ENCODE assay signal across 1 cellular context in the genomic region with DNA sequence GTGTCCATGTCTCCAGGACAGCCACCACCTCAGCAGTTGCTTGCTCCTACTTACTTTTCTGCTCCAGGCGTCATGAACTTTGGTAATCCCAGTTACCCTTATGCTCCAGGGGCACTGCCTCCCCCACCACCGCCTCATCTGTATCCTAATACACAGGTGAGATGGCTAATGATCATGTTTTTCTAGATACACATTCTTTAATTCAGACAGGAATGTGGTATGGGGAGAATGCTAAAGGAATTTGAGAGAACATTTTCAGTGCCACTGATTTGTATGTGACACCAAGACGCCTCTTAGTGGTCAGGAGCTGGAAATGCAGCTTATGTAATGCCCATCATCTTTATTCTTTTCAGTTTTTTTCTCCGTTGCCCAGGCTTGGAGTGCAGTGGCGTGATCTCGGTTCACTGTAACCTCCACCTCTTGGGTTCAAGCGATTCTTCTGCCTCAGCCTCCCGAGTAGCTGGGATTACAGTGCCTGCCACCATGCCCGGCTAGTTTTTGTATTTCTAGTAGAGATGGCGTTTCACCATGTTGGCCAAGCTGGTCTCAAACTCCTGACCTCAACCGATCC.
TF ChIP-seq lines count a peak whose summit lies in the region.

No MANE protein-coding gene starts in this region.

TF ChIP-seq in K562, 482 proteins besides CTCF, POLR2A, EP300 and RAD21:
- TF ChIP-seq, protein P1, sequence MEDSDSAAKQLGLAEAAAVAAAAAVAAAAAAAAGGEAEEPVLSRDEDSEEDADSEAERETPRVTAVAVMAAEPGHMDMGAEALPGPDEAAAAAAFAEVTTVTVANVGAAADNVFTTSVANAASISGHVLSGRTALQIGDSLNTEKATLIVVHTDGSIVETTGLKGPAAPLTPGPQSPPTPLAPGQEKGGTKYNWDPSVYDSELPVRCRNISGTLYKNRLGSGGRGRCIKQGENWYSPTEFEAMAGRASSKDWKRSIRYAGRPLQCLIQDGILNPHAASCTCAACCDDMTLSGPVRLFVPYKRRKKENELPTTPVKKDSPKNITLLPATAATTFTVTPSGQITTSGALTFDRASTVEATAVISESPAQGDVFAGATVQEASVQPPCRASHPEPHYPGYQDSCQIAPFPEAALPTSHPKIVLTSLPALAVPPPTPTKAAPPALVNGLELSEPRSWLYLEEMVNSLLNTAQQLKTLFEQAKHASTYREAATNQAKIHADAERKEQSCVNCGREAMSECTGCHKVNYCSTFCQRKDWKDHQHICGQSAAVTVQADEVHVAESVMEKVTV (CRISPR knock-in tag; IDR thresholded peaks at IDR 0.05) = peak; percentile 54
- TF ChIP-seq CC2D1A (IDR thresholded peaks at IDR 0.05) (peak; percentile 27; the same call in 1 of the 2 replicates), NCOA6 (IDR thresholded peaks at IDR 0.05) (no peak), ARID2 (IDR thresholded peaks at IDR 0.05) (peak; percentile 46; the same call in 1 of the 2 replicates), GATAD2B (IDR thresholded peaks at IDR 0.05; ENCODE audit: borderline replicate concordance) (no peak), RCOR1 (IDR thresholded peaks at IDR 0.05; ENCODE audit: borderline replicate concordance in 1 of 2, low read depth in 2 of 2, low read length in 2 of 2) (0 out of 4 replicates have a peak, but pooled peaks of 1 of the 2 experiments have one; percentile 30), TEAD4 (IDR thresholded peaks at IDR 0.05; ENCODE audit: low read length) (peak; percentile 40; the same call in 1 of the 2 replicates), TEAD4 (CRISPR knock-in tag; IDR thresholded peaks at IDR 0.05; ENCODE audit: borderline replicate concordance) (no peak), TEAD2 (tag; IDR thresholded peaks at IDR 0.05) (peak; percentile 86), ZNF384 (IDR thresholded peaks at IDR 0.05; ENCODE audit: low read depth, low read length) (peak; percentile 72), RBFOX2 (IDR thresholded peaks at IDR 0.05; ENCODE audit: low read depth, low read length) (no peak), RHOXF2B (CRISPR knock-in tag; conservative IDR thresholded peaks at IDR 0.05) (no peak), NRF1 (conservative IDR thresholded peaks at IDR 0.05 in 1 of 2, IDR thresholded peaks at IDR 0.05 in 1 of 2) (0 out of 4 replicates have a peak, but pooled peaks of 1 of the 2 experiments have one; percentile 5), JUND (IDR thresholded peaks at IDR 0.05; ENCODE audit: borderline replicate concordance, low read depth, low read length) (peak; percentile 9; the same call in 1 of the 2 replicates), JUND (tag; IDR thresholded peaks at IDR 0.05; ENCODE audit: borderline replicate concordance, low read depth, low read length) (no peak), TEAD1 (CRISPR knock-in tag; IDR thresholded peaks at IDR 0.05) (peak; percentile 21 to 41; a peak in 2 of 4 replicates), SMC3 (conservative IDR thresholded peaks at IDR 0.05; ENCODE audit: insufficient read depth, low read depth, low read length) (peak; percentile 50)
- TF ChIP-seq, protein P2, sequence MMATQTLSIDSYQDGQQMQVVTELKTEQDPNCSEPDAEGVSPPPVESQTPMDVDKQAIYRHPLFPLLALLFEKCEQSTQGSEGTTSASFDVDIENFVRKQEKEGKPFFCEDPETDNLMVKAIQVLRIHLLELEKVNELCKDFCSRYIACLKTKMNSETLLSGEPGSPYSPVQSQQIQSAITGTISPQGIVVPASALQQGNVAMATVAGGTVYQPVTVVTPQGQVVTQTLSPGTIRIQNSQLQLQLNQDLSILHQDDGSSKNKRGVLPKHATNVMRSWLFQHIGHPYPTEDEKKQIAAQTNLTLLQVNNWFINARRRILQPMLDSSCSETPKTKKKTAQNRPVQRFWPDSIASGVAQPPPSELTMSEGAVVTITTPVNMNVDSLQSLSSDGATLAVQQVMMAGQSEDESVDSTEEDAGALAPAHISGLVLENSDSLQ (IDR thresholded peaks at IDR 0.05) = peak; percentile 47; the same call in 1 of the 2 replicates
